In the genomic region with DNA sequence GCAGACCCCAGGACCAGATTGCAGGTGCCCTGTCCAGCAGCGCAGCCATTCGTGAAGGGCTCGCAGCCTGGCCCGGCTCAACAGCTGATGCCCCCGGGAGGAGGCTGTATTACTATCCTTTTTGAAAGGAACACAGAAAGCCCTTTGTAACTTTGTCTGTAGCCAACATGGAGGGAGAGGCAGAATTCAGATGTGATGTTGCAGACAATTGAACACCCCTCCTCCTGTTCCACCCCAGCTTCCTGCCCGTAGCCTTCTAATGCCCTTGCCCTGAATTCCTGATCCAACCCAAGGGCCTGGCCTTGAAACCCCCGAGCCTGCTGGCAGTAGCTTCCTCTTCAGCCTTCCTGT, we compare ENCODE assay signal across 1 cellular context.
TF ChIP-seq lines count a peak whose summit lies in the region.

No MANE protein-coding gene starts in this region.

TF ChIP-seq in GM23338, 12 proteins besides CTCF, POLR2A, EP300 and RAD21 (continued from another document):
- TF ChIP-seq ZNF462 (CRISPR knock-in tag; IDR thresholded peaks at IDR 0.05): no peak
- TF ChIP-seq EZH2 (IDR thresholded peaks at IDR 0.05; ENCODE audit: low read depth, unreplicated experiment): no peak
- no peak for TF ChIP-seq ZNF114 (CRISPR knock-in tag; IDR thresholded peaks at IDR 0.05)
- no peak for TF ChIP-seq ZNF331 (CRISPR knock-in tag; IDR thresholded peaks at IDR 0.05; ENCODE audit: low read depth)
- no peak for TF ChIP-seq EZH2phosphoT487 (IDR thresholded peaks at IDR 0.05; ENCODE audit: unreplicated experiment)
- TF ChIP-seq POLR2AphosphoS5 (IDR thresholded peaks at IDR 0.05; ENCODE audit: low read depth): no peak
- TF ChIP-seq JUNB (IDR thresholded peaks at IDR 0.05; ENCODE audit: unreplicated experiment): no peak
- TF ChIP-seq CREB1 (CRISPR knock-in tag; IDR thresholded peaks at IDR 0.05; ENCODE audit: low read depth): no peak
- no peak for TF ChIP-seq STAT1 (IDR thresholded peaks at IDR 0.05; ENCODE audit: unreplicated experiment)
